ENCODE assay signal across 15 cellular contexts in the genomic region with DNA sequence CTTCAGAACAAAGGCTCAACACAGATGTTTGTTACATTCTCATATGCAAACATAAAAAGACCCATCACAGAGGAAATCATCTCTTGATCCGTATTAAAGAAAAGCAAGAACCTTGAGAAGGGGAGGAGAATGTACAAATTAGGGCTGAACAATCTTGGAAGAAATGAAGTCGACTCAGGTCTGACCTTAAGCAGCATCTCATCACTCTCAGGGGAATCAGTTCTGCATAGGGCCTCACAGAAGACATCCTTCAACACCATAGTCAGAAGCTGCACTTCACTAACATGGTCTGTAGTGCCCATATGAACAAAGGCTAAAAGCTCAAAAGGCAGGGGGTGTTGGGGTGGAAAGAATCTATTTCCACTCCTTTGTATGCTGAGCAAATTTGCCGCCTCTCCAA. TPM values are rescaled to one million over a fixed set of nuclear protein-coding genes. Genes with fewer than 3 reads are reported as not detected.
DNase-seq lines count a peak whose midpoint lies in the region; ATAC-seq and TF ChIP-seq lines count a peak whose summit lies in the region.
"Had no signal": no experiment of that assay in that cellular context is flagged by ENCODE, and none has a peak within 500 bp of the region (broad histone marks: within the 10 kb centered on the region; RNA-seq: fewer than 3 reads in every experiment).

No MANE protein-coding gene starts in this region.

- peak; percentile 20 for ATAC-seq in activated naive CD8-positive, alpha-beta T cell treated with anti-CD3 and anti-CD28 coated beads, Interleukin-2, amount 10 ng/mL, durations not matched to agents 7 days and 5 days (ENCODE audit: low read depth)
- ATAC-seq in memory B cell (ENCODE audit: low read depth) (no peak), upper lobe of right lung (no peak), GM21825 (IDR thresholded peaks at IDR 0.05; ENCODE audit: unreplicated experiment) (no peak)
- ATAC-seq in stimulated activated naive B cell treated with anti-CD40 and anti-IgM and Interleukin-4, amounts not matched to agents 10 μg/mL and 1 μg/mL and 100 μg/mL, for 72 hours (replicated peaks), result peak; percentile 49 to 53
- ATAC-seq: K562 had no signal

- H3K36me3 ChIP-seq in upper lobe of right lung, result no peaks in the 10 kb centered on the region

- no peaks in the 10 kb centered on the region for H3K27me3 ChIP-seq in upper lobe of right lung

- peaks cover 9% of the 10 kb centered on the region for H3K36me3 Mint-ChIP-seq in activated CD4-positive, alpha-beta memory T cell treated with anti-CD3 and anti-CD28 coated beads for 36 hours
- H3K36me3 Mint-ChIP-seq in activated CD4-positive, alpha-beta memory T cell treated with anti-CD3 and anti-CD28 coated beads, Interleukin-2, amount 10 ng/mL, durations not matched to agents 7 days and 5 days (ENCODE audit: low read depth), result peaks cover 42% of the 10 kb centered on the region
- peaks cover 25% of the 10 kb centered on the region for H3K36me3 Mint-ChIP-seq in activated naive CD8-positive, alpha-beta T cell treated with anti-CD3 and anti-CD28 coated beads, Interleukin-2, amount 10 ng/mL, durations not matched to agents 7 days and 5 days
- peaks cover 6% of the 10 kb centered on the region for H3K36me3 Mint-ChIP-seq in memory B cell
- peaks cover 7 to 43% of the 10 kb centered on the region in 2 donors for H3K36me3 Mint-ChIP-seq in stimulated activated naive B cell treated with anti-CD40 and anti-IgM and Interleukin-4, amounts not matched to agents 10 μg/mL and 1 μg/mL and 100 μg/mL, for 72 hours

- no peak overlapping the region for H3K4me3 ChIP-seq in upper lobe of right lung
- H3K4me3 ChIP-seq: K562 had no signal

- no peaks in the 10 kb centered on the region for H3K9me3 ChIP-seq in upper lobe of right lung

- no peak for DNase-seq in activated CD4-positive, alpha-beta memory T cell treated with anti-CD3 and anti-CD28 coated beads for 36 hours
- no peak for DNase-seq in activated CD4-positive, alpha-beta memory T cell treated with anti-CD3 and anti-CD28 coated beads, Interleukin-2, amount 10 ng/mL, durations not matched to agents 7 days and 5 days
- no peak for DNase-seq in activated naive CD8-positive, alpha-beta T cell treated with anti-CD3 and anti-CD28 coated beads, Interleukin-2, amount 10 ng/mL, durations not matched to agents 7 days and 5 days
- no peak for DNase-seq in memory B cell (ENCODE audit: low spot score in 2 of 2)
- no peak for DNase-seq in stimulated activated naive B cell treated with anti-CD40 and anti-IgM and Interleukin-4, amounts not matched to agents 10 μg/mL and 1 μg/mL and 100 μg/mL, for 72 hours
- no peak for DNase-seq in upper lobe of right lung
- DNase-seq in activated CD8-positive, alpha-beta memory T cell treated with anti-CD3 and anti-CD28 coated beads for 24 hours, result no peak
- DNase-seq: activated effector memory CD4-positive, alpha-beta T cell treated with Interleukin-2 at 50 U/mL for 16 hours; cortex of kidney; erythroblast; midbrain; NCI-H82 had no signal

- CTCF ChIA-PET in activated CD4-positive, alpha-beta memory T cell treated with anti-CD3 and anti-CD28 coated beads for 36 hours (lab: Charles Lee), result interaction anchor here (0.8 kb wide), 1 partner anchor 10 kb away, joined by 3 read pairs; a partner anchor contains a TSS
- CTCF ChIA-PET in activated CD4-positive, alpha-beta memory T cell treated with anti-CD3 and anti-CD28 coated beads, Interleukin-2, amount 10 ng/mL, durations not matched to agents 7 days and 5 days (lab: Charles Lee), result interaction anchor here (3.5 kb wide), 1 partner anchor 12 kb away, joined by 34 read pairs; no protein-coding TSS in a partner anchor

- no peak for TF ChIP-seq CTCF in upper lobe of right lung (IDR thresholded peaks at IDR 0.05)

- no peaks in the 10 kb centered on the region for H3K9me3 Mint-ChIP-seq in activated CD4-positive, alpha-beta memory T cell treated with anti-CD3 and anti-CD28 coated beads for 36 hours
- no peaks in the 10 kb centered on the region for H3K9me3 Mint-ChIP-seq in activated CD4-positive, alpha-beta memory T cell treated with anti-CD3 and anti-CD28 coated beads, Interleukin-2, amount 10 ng/mL, durations not matched to agents 7 days and 5 days
- no peaks in the 10 kb centered on the region for H3K9me3 Mint-ChIP-seq in activated naive CD8-positive, alpha-beta T cell treated with anti-CD3 and anti-CD28 coated beads, Interleukin-2, amount 10 ng/mL, durations not matched to agents 7 days and 5 days
- H3K9me3 Mint-ChIP-seq in memory B cell, result peaks cover 1% of the 10 kb centered on the region
- H3K9me3 Mint-ChIP-seq in stimulated activated naive B cell treated with anti-CD40 and anti-IgM and Interleukin-4, amounts not matched to agents 10 μg/mL and 1 μg/mL and 100 μg/mL, for 72 hours, result no peaks in the 10 kb centered on the region

- peaks cover 81% of the 10 kb centered on the region for H3K4me1 ChIP-seq in upper lobe of right lung
- H3K4me1 ChIP-seq: parathyroid adenoma had no signal

- no peak overlapping the region for H3K27ac Mint-ChIP-seq in activated CD4-positive, alpha-beta memory T cell treated with anti-CD3 and anti-CD28 coated beads for 36 hours
- no peak overlapping the region for H3K27ac Mint-ChIP-seq in activated CD4-positive, alpha-beta memory T cell treated with anti-CD3 and anti-CD28 coated beads, Interleukin-2, amount 10 ng/mL, durations not matched to agents 7 days and 5 days
- H3K27ac Mint-ChIP-seq in activated naive CD8-positive, alpha-beta T cell treated with anti-CD3 and anti-CD28 coated beads, Interleukin-2, amount 10 ng/mL, durations not matched to agents 7 days and 5 days, result peak overlapping the region; percentile 3
- peak overlapping the region; percentile 2 for H3K27ac Mint-ChIP-seq in memory B cell
- no peak overlapping the region for H3K27ac Mint-ChIP-seq in stimulated activated naive B cell treated with anti-CD40 and anti-IgM and Interleukin-4, amounts not matched to agents 10 μg/mL and 1 μg/mL and 100 μg/mL, for 72 hours

- H3K27ac ChIP-seq in upper lobe of right lung, result no peak overlapping the region
- H3K27ac ChIP-seq: parathyroid adenoma had no signal

- intact Hi-C loops in activated CD4-positive, alpha-beta memory T cell treated with anti-CD3 and anti-CD28 coated beads for 36 hours (cut with micrococcal nuclease), result no loop called here
- intact Hi-C loops in upper lobe of right lung (cut with DNase I), result no loop called here

- peak overlapping the region; percentile 33 for H3K4me3 Mint-ChIP-seq in activated CD4-positive, alpha-beta memory T cell treated with anti-CD3 and anti-CD28 coated beads for 36 hours
- H3K4me3 Mint-ChIP-seq in activated CD4-positive, alpha-beta memory T cell treated with anti-CD3 and anti-CD28 coated beads, Interleukin-2, amount 10 ng/mL, durations not matched to agents 7 days and 5 days, result no peak overlapping the region
- H3K4me3 Mint-ChIP-seq in activated naive CD8-positive, alpha-beta T cell treated with anti-CD3 and anti-CD28 coated beads, Interleukin-2, amount 10 ng/mL, durations not matched to agents 7 days and 5 days, result no peak overlapping the region
- H3K4me3 Mint-ChIP-seq in memory B cell, result no peak overlapping the region
- peak overlapping the region in 1 of 2 donors; percentile 36 for H3K4me3 Mint-ChIP-seq in stimulated activated naive B cell treated with anti-CD40 and anti-IgM and Interleukin-4, amounts not matched to agents 10 μg/mL and 1 μg/mL and 100 μg/mL, for 72 hours

- H3K4me1 Mint-ChIP-seq in activated CD4-positive, alpha-beta memory T cell treated with anti-CD3 and anti-CD28 coated beads for 36 hours (ENCODE audit: low read depth), result peaks cover 85% of the 10 kb centered on the region
- peaks cover 82% of the 10 kb centered on the region for H3K4me1 Mint-ChIP-seq in activated CD4-positive, alpha-beta memory T cell treated with anti-CD3 and anti-CD28 coated beads, Interleukin-2, amount 10 ng/mL, durations not matched to agents 7 days and 5 days
- peaks cover 43% of the 10 kb centered on the region for H3K4me1 Mint-ChIP-seq in activated naive CD8-positive, alpha-beta T cell treated with anti-CD3 and anti-CD28 coated beads, Interleukin-2, amount 10 ng/mL, durations not matched to agents 7 days and 5 days
- H3K4me1 Mint-ChIP-seq in memory B cell, result peaks cover 48% of the 10 kb centered on the region
- peaks cover 56 to 93% of the 10 kb centered on the region in 2 donors for H3K4me1 Mint-ChIP-seq in stimulated activated naive B cell treated with anti-CD40 and anti-IgM and Interleukin-4, amounts not matched to agents 10 μg/mL and 1 μg/mL and 100 μg/mL, for 72 hours

- no peaks in the 10 kb centered on the region for H3K27me3 Mint-ChIP-seq in activated CD4-positive, alpha-beta memory T cell treated with anti-CD3 and anti-CD28 coated beads for 36 hours
- H3K27me3 Mint-ChIP-seq in activated CD4-positive, alpha-beta memory T cell treated with anti-CD3 and anti-CD28 coated beads, Interleukin-2, amount 10 ng/mL, durations not matched to agents 7 days and 5 days, result no peaks in the 10 kb centered on the region
- no peaks in the 10 kb centered on the region for H3K27me3 Mint-ChIP-seq in activated naive CD8-positive, alpha-beta T cell treated with anti-CD3 and anti-CD28 coated beads, Interleukin-2, amount 10 ng/mL, durations not matched to agents 7 days and 5 days
- no peaks in the 10 kb centered on the region for H3K27me3 Mint-ChIP-seq in memory B cell
- no peaks in the 10 kb centered on the region for H3K27me3 Mint-ChIP-seq in stimulated activated naive B cell treated with anti-CD40 and anti-IgM and Interleukin-4, amounts not matched to agents 10 μg/mL and 1 μg/mL and 100 μg/mL, for 72 hours

- POLR2A ChIA-PET in activated CD4-positive, alpha-beta memory T cell treated with anti-CD3 and anti-CD28 coated beads for 36 hours (lab: Charles Lee), result interaction anchor here (1.0 to 1.9 kb wide), 4 partner anchors 9 to 180 kb away, joined by 3 to 14 read pairs (median 6); a partner anchor contains a TSS
- POLR2A ChIA-PET in activated CD4-positive, alpha-beta memory T cell treated with anti-CD3 and anti-CD28 coated beads, Interleukin-2, amount 10 ng/mL, durations not matched to agents 7 days and 5 days (lab: Charles Lee), result interaction anchor here (1.3 to 6.1 kb wide), 3 partner anchors 10 to 82 kb away, joined by 5 to 83 read pairs (median 72); a partner anchor contains a TSS
- POLR2A ChIA-PET in activated naive CD8-positive, alpha-beta T cell treated with anti-CD3 and anti-CD28 coated beads, Interleukin-2, amount 10 ng/mL, durations not matched to agents 7 days and 5 days (lab: Charles Lee), result interaction anchor here (0.9 to 4.8 kb wide), 3 partner anchors 10 to 81 kb away, joined by 4 to 44 read pairs (median 24); a partner anchor contains a TSS

RNA-seq across cellular contexts. Expression of a gene that starts 10.2 kb away (rescaled TPM):
- total RNA-seq in activated CD4-positive, alpha-beta memory T cell treated with anti-CD3 and anti-CD28 coated beads for 36 hours, result 10 to 100 TPM; 24.1 to 29.5 TPM
- total RNA-seq in activated CD4-positive, alpha-beta memory T cell treated with anti-CD3 and anti-CD28 coated beads, Interleukin-2, amount 10 ng/mL, durations not matched to agents 7 days and 5 days, result 10 to 100 TPM; 28.3 to 31.4 TPM
- total RNA-seq in activated naive CD8-positive, alpha-beta T cell treated with anti-CD3 and anti-CD28 coated beads, Interleukin-2, amount 10 ng/mL, durations not matched to agents 7 days and 5 days, result 10 to 100 TPM; 17.9 to 22.9 TPM
- total RNA-seq in upper lobe of right lung, result 62.1 TPM

Comparison
In these comparisons a context has a peak if more than half of its experiments do, and no peak if none do; other contexts are left out.
1. H3K27ac Mint-ChIP-seq: peak in activated naive CD8-positive, alpha-beta T cell treated with anti-CD3 and anti-CD28 coated beads, Interleukin-2, amount 10 ng/mL, durations not matched to agents 7 days and 5 days (single experiment) and memory B cell (single experiment); none in activated CD4-positive, alpha-beta memory T cell treated with anti-CD3 and anti-CD28 coated beads for 36 hours (single experiment), activated CD4-positive, alpha-beta memory T cell treated with anti-CD3 and anti-CD28 coated beads, Interleukin-2, amount 10 ng/mL, durations not matched to agents 7 days and 5 days (single experiment) and stimulated activated naive B cell treated with anti-CD40 and anti-IgM and Interleukin-4, amounts not matched to agents 10 μg/mL and 1 μg/mL and 100 μg/mL, for 72 hours (single experiment).
2. ATAC-seq: peak in activated naive CD8-positive, alpha-beta T cell treated with anti-CD3 and anti-CD28 coated beads, Interleukin-2, amount 10 ng/mL, durations not matched to agents 7 days and 5 days (single experiment) and stimulated activated naive B cell treated with anti-CD40 and anti-IgM and Interleukin-4, amounts not matched to agents 10 μg/mL and 1 μg/mL and 100 μg/mL, for 72 hours (2 of 2); none in memory B cell (single experiment), upper lobe of right lung (single experiment) and GM21825 (single experiment).